ENCODE assay signal across 34 cellular contexts in the genomic region with DNA sequence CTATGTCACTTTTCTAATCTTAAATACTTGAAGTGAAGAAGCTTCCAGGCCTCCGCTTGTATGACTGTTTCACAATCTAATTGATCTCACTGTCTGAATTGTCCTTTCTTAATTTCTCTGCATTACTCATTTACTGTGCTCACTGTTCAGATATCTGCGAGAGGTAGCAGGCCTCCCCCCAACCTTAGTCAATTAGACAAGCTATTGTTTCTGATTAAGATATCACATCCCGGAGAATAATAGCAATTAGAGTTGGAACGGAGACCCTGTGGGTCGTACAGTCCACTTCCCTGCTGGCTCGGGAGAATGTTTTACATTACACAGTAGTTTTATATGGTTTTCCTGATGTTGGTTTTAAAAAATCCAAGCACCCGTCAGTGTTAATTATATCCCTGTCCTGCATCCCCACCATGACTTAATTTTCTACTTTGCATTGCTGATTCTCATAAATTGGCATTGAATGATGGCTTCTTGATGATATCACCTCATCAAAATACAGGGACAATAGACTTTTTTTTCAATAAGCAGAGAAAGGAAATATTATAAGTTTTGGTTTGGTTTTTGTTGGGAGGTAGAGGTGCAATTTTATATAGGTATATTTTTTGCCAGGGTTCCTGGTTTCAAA.
"Had no signal": no experiment of that assay in that cellular context is flagged by ENCODE, and none has a peak within 500 bp of the region (broad histone marks: within the 10 kb centered on the region; RNA-seq: fewer than 3 reads in every experiment).

No MANE protein-coding gene starts in this region.

- DNase-seq: Karpas-422, Kasumi-1, MG63, MM.1S, MV-4-11, NCI-H1048, NCI-H1092, NCI-H1092 treated with DMSO at 0.1 percent for 48 hours, NCI-H1105, NCI-H1105 treated with DMSO at 0.1 percent for 48 hours, NCI-H1417, NCI-H1417 treated with DMSO at 0.1 percent for 48 hours, NCI-H1436, NCI-H1436 treated with DMSO at 0.1 percent for 48 hours, NCI-H146, NCI-H1694, NCI-H1694 treated with DMSO at 0.1 percent for 48 hours, NCI-H187, NCI-H187 treated with DMSO at 0.1 percent for 48 hours, NCI-H1930, NCI-H2029, NCI-H2029 treated with DMSO at 0.1 percent for 48 hours, NCI-H2081, NCI-H2081 treated with DMSO at 0.1 percent for 48 hours, NCI-H2107, NCI-H2171, NCI-H2171 treated with DMSO at 0.1 percent for 48 hours, NCI-H2227 treated with DMSO at 0.1 percent for 48 hours, NCI-H226, NCI-H345, NCI-H446, NCI-H446 treated with DMSO at 0.1 percent for 48 hours, NCI-H510A, NCI-H510A treated with DMSO at 0.1 percent for 48 hours had no signal

- H3K27me3 ChIP-seq: MG63 had no signal

- H3K4me3 ChIP-seq: MG63 had no signal

- H3K36me3 ChIP-seq: MG63 had no signal

- H3K9me3 ChIP-seq: MG63 had no signal
